Comparison of ENCODE assay signal across 7 cellular contexts in the genomic region with DNA sequence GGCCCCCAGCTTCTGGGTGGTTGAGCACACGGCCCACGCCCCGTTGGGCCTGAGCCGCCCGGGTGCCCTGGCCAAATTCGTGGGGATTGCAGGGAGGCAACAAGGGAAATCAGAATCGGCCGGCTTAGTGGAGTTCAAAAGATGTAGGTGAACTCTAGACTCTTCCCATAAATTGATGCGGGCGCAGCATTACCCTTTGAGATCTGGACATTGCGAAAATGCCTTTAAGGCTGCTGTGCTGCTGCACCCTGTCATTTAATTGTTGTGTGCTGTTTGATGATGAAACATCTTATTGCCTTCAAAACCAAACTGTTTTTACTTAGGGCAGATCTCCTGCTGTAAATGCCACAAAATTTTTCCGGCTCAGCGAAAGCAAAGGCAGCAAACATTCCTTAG. TPM values are rescaled to one million over a fixed set of nuclear protein-coding genes. Genes with fewer than 3 reads are reported as not detected.
A peak's percentile ranks its signal among the peaks of the same experiment; 100 is the strongest.
DNase-seq lines count a peak whose midpoint lies in the region; ATAC-seq and TF ChIP-seq lines count a peak whose summit lies in the region.

No MANE protein-coding gene starts in this region.

- DNase-seq in HAP-1 (ENCODE audit: low spot score in 2 of 2) (no peak), SKM-1 treated with dmso at 0.1 percent for 144 hours (lab: John Stamatoyannopoulos, UW; ENCODE audit: unreplicated experiment) (peak; percentile 20), fibroblast of villous mesenchyme (ENCODE audit: low read depth) (peak; percentile 68), psoas muscle (no peak)
- no peak for DNase-seq in stimulated activated CD4-positive, alpha-beta T cell treated with anti-CD3 and anti-CD28 coated beads, Interleukin-2, amount 100 ng/mL, for 48 hours
- no peak for DNase-seq in stimulated activated CD4-positive, alpha-beta T cell treated with anti-CD3 and anti-CD28 coated beads, Interleukin-1b, Interleukin-23, amount 100 ng/mL, for 48 hours

- WGBS in psoas muscle, 3 donors, result 3 to 34% (median 4%) methylated on average over 13 of the region's 13 CpGs

- no peak for TF ChIP-seq CTCF in fibroblast of villous mesenchyme (IDR thresholded peaks at IDR 0.05; ENCODE audit: insufficient read depth, low read depth, low read length)
- TF ChIP-seq CTCF in psoas muscle (IDR thresholded peaks at IDR 0.05), result no peak

- ATAC-seq in psoas muscle (peak in 2 of 4 donors; percentile 22 to 54), HG03442 (IDR thresholded peaks at IDR 0.05; ENCODE audit: unreplicated experiment) (no peak)

- in situ Hi-C loops in HAP-1 (cut with MboI; ENCODE audit: low sequenced_read_pairs), result no loop called here

- H3K36me3 ChIP-seq in HAP-1 (replicated peaks) (no peaks in the 10 kb centered on the region), psoas muscle (ENCODE audit: insufficient read depth in 1 of 2, low read depth in 1 of 2) (no peaks in the 10 kb centered on the region)

- H3K4me3 ChIP-seq in HAP-1, result peak overlapping the region; percentile 61
- H3K4me3 ChIP-seq in fibroblast of villous mesenchyme (ENCODE audit: low read depth, low read length), result peak overlapping the region; percentile 71
- peak overlapping the region; percentile 78 for H3K4me3 ChIP-seq in psoas muscle

- no peaks in the 10 kb centered on the region for H3K27me3 ChIP-seq in HAP-1 (ENCODE audit: low read depth)
- H3K27me3 ChIP-seq in psoas muscle (ENCODE audit: insufficient read depth in 3 of 3, low read length in 2 of 3), result no peaks in the 10 kb centered on the region

- peaks cover 16% of the 10 kb centered on the region for H3K4me1 ChIP-seq in HAP-1
- peaks cover 6% of the 10 kb centered on the region for H3K4me1 ChIP-seq in psoas muscle

- intact Hi-C loops in psoas muscle (cut with DNase I), result no loop called here

- peak overlapping the region; percentile 58 for H3K27ac ChIP-seq in psoas muscle

- no peaks in the 10 kb centered on the region; the same call in 1 of the 2 replicates for H3K9me3 ChIP-seq in HAP-1
- H3K9me3 ChIP-seq in psoas muscle, result no peaks in the 10 kb centered on the region

RNA-seq across cellular contexts. Expression of a gene that starts 0.4 kb away (rescaled TPM):
- total RNA-seq in fibroblast of villous mesenchyme, result 11.7 and 17.1 TPM in 2 replicates
- 10 to 100 TPM; 15.1 to 21.3 (median 18.8) TPM for total RNA-seq in psoas muscle
- 10 to 100 TPM; 13.9 to 22.1 (median 15.1) TPM for polyA plus RNA-seq in psoas muscle

RNA-seq across cellular contexts. Expression of a gene that starts 28.8 kb away (rescaled TPM):
- total RNA-seq in fibroblast of villous mesenchyme, result not detected in 2 replicates
- not detected for total RNA-seq in psoas muscle
- polyA plus RNA-seq in psoas muscle, result not detected

RNA-seq across cellular contexts. Expression of a gene that starts 43.0 kb away (rescaled TPM):
- total RNA-seq in fibroblast of villous mesenchyme, result 34.8 and 38.9 TPM in 2 replicates
- 10 to 100 TPM; 21.2 to 45.5 (median 34.6) TPM for total RNA-seq in psoas muscle
- 10 to 100 TPM; 23.4 to 61.0 (median 38.2) TPM for polyA plus RNA-seq in psoas muscle

RNA-seq across cellular contexts. Expression of a gene that starts 54.8 kb away (rescaled TPM):
- total RNA-seq in fibroblast of villous mesenchyme (0.43 and 0.64 TPM in 2 replicates), psoas muscle (1 to 10 TPM; 1.0 to 3.4 (median 1.4) TPM)
- polyA plus RNA-seq in psoas muscle, result 1 to 10 TPM in 1 of 3 donors, under 1 TPM in 2; 0.61 to 3.2 (median 0.65) TPM

Comparison
In these comparisons a context has a peak if more than half of its experiments do, and no peak if none do; other contexts are left out.
1. DNase-seq: peak in SKM-1 treated with dmso at 0.1 percent for 144 hours (single experiment) and fibroblast of villous mesenchyme (single experiment); none in HAP-1 (0 of 2), psoas muscle (0 of 2), stimulated activated CD4-positive, alpha-beta T cell treated with anti-CD3 and anti-CD28 coated beads, Interleukin-2, amount 100 ng/mL, for 48 hours (0 of 2) and stimulated activated CD4-positive, alpha-beta T cell treated with anti-CD3 and anti-CD28 coated beads, Interleukin-1b, Interleukin-23, amount 100 ng/mL, for 48 hours (single experiment).
2. Peak in every context shown above with its lines, with median percentiles within 50 percentile points of each other: H3K4me3 ChIP-seq.